ENCODE assay signal across 1 cellular context in the genomic region with DNA sequence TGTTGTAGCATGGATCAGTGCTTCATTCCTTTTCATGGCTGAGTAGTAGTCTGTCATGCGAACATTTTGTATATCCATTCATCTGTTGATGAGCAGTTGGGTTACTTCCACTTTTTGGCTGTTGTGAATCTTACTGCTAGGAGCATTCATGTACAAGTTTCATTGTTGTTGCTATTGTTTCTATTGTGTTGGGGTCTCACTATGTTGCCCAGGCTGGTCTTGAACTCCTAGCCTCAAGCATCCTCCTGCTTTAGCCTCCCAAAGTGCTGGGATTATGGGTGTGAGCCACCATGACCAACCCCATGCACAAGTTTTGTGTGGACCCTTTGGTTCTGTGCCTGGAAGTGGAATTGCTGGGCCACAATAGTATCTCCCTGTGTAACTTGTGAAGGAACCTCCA.
TF ChIP-seq lines count a peak whose summit lies in the region.

No MANE protein-coding gene starts in this region.

TF ChIP-seq in K562, 482 proteins besides CTCF, POLR2A, EP300 and RAD21:
- TF ChIP-seq ZNF146 (CRISPR knock-in tag; IDR thresholded peaks at IDR 0.05; ENCODE audit: unreplicated experiment): peak; percentile 43
- TF ChIP-seq, protein P1, sequence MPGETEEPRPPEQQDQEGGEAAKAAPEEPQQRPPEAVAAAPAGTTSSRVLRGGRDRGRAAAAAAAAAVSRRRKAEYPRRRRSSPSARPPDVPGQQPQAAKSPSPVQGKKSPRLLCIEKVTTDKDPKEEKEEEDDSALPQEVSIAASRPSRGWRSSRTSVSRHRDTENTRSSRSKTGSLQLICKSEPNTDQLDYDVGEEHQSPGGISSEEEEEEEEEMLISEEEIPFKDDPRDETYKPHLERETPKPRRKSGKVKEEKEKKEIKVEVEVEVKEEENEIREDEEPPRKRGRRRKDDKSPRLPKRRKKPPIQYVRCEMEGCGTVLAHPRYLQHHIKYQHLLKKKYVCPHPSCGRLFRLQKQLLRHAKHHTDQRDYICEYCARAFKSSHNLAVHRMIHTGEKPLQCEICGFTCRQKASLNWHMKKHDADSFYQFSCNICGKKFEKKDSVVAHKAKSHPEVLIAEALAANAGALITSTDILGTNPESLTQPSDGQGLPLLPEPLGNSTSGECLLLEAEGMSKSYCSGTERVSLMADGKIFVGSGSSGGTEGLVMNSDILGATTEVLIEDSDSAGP (CRISPR knock-in tag; IDR thresholded peaks at IDR 0.05): no peak
- TF ChIP-seq ZNF121 (CRISPR knock-in tag; conservative IDR thresholded peaks at IDR 0.05): peak; percentile 35; the same call in 1 of the 2 replicates
